2 cellular contexts compared by ENCODE assay signal in the genomic region with DNA sequence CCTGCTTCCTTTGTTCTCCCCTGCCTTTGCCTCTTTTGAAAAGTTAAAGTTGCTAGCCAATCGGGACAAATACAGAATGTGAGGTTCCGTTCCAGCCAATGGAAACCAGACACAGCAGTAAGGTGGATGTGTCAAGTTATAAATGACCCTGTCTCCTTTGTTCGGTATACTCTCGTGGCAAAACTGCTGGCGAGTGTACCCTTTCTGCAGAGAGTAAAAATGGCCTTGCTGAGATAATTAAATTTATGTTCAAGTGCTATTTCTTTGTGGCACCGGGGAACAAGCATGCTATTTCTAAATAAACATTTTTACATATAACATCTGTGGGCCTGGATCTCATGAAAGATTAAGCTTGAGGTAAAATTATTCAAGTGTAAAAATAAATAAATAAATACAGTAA.
TF ChIP-seq lines count a peak whose summit lies in the region.

No MANE protein-coding gene starts in this region.

TF ChIP-seq in GM23338, 12 proteins besides CTCF, POLR2A, EP300 and RAD21:
- no peak for TF ChIP-seq CREB1 (CRISPR knock-in tag; IDR thresholded peaks at IDR 0.05; ENCODE audit: low read depth)

TF ChIP-seq in H1, 55 proteins besides CTCF, POLR2A, EP300 and RAD21:
- no peak for TF ChIP-seq CBX8 (IDR thresholded peaks at IDR 0.05; ENCODE audit: borderline replicate concordance, low read depth, low read length)
- TF ChIP-seq NANOG (IDR thresholded peaks at IDR 0.05; ENCODE audit: insufficient read depth, low read depth, low read length, poor library complexity, severe bottlenecking): no peak
- no peak for TF ChIP-seq TAF1 (IDR thresholded peaks at IDR 0.05; ENCODE audit: low read depth, low read length)
- TF ChIP-seq GTF2F1 (IDR thresholded peaks at IDR 0.05; ENCODE audit: borderline replicate concordance, low read depth, low read length): no peak
- TF ChIP-seq SP4 (IDR thresholded peaks at IDR 0.05; ENCODE audit: low read length): no peak
- TF ChIP-seq TBP (IDR thresholded peaks at IDR 0.05; ENCODE audit: low read depth, low read length): no peak
- TF ChIP-seq SRF (IDR thresholded peaks at IDR 0.05; ENCODE audit: low read depth, low read length): no peak
- TF ChIP-seq HDAC6 (IDR thresholded peaks at IDR 0.05; ENCODE audit: low read depth, low read length): no peak
- TF ChIP-seq SIN3A (conservative IDR thresholded peaks at IDR 0.05 in 1 of 2, IDR thresholded peaks at IDR 0.05 in 1 of 2; ENCODE audit: low read depth in 1 of 2, low read length in 2 of 2): no peak
